ENCODE assay signal across 10 cellular contexts in genomic region chr7:73721237-73721848, GRCh38. TPM values are rescaled to one million over a fixed set of nuclear protein-coding genes. Genes with fewer than 3 reads are reported as not detected.
A peak's percentile ranks its signal among the peaks of the same experiment; 100 is the strongest.
DNase-seq lines count a peak whose midpoint lies in the region; ATAC-seq lines count a peak whose summit lies in the region.
"Had no signal": no experiment of that assay in that cellular context is flagged by ENCODE, and none has a peak within 500 bp of the region (broad histone marks: within the 10 kb centered on the region; RNA-seq: fewer than 3 reads in every experiment).

No MANE protein-coding gene starts in this region.

- no peak overlapping the region for H3K4me3 ChIP-seq in H7 (ENCODE audit: insufficient read depth, low read depth, low read length)
- H3K4me3 ChIP-seq: colonic mucosa had no signal

- no peaks in the 10 kb centered on the region for H3K36me3 ChIP-seq in H7 (replicated peaks; ENCODE audit: control insufficient read depth, insufficient read depth, low read length)
- H3K36me3 ChIP-seq: colonic mucosa had no signal

- H3K27me3 ChIP-seq in H7 (ENCODE audit: control insufficient read depth, insufficient read depth, low read length): peaks cover 16% of the 10 kb centered on the region
- H3K27me3 ChIP-seq: colonic mucosa had no signal

- intact Hi-C loops in head of caudate nucleus (cut with DNase I): no loop called here

- ATAC-seq in GM21360 (IDR thresholded peaks at IDR 0.05; ENCODE audit: unreplicated experiment): no peak

- DNase-seq in H7: peak; percentile 7
- peak; percentile 94 for DNase-seq in NCI-H69 (lab: John Stamatoyannopoulos, UW)
- peak in 35 of 42 donors; percentile 26 to 80 (median 59) for DNase-seq in head of caudate nucleus
- DNase-seq in putamen (ENCODE audit: low spot score): peak; percentile 47
- DNase-seq in NCI-H1930 (lab: John Stamatoyannopoulos, UW): no peak
- no peak for DNase-seq in KG1 (lab: John Stamatoyannopoulos, UW)
- DNase-seq in stimulated activated CD4-positive, alpha-beta T cell treated with anti-CD3 and anti-CD28 coated beads, Interleukin-2, amount 100 ng/mL, for 24 hours: no peak
- DNase-seq: colonic mucosa; stimulated activated CD4-positive, alpha-beta T cell treated with anti-CD3 and anti-CD28 coated beads, Interleukin-4, amount 100 ng/mL, for 1 hour had no signal

RNA-seq across cellular contexts. Expression of gene STX1A, which starts 1.9 kb away (rescaled TPM):
- total RNA-seq in H7 (2014; rRNA removed; shearing (Covaris generic)): 16.8 and 19.4 TPM in 2 replicates

RNA-seq across cellular contexts. Expression of gene ABHD11, which starts 17.3 kb away (rescaled TPM):
- total RNA-seq in H7 (2014; rRNA removed; shearing (Covaris generic)): 21.2 and 25.7 TPM in 2 replicates

RNA-seq across cellular contexts. Expression of gene BUD23, which starts 37.9 kb away (rescaled TPM):
- 39.3 and 48.0 TPM in 2 replicates for total RNA-seq in H7 (2014; rRNA removed; shearing (Covaris generic))

RNA-seq across cellular contexts. Expression of gene DNAJC30, which starts 38.1 kb away (rescaled TPM):
- 2.4 and 2.7 TPM in 2 replicates for total RNA-seq in H7 (2014; rRNA removed; shearing (Covaris generic))

RNA-seq across cellular contexts. Expression of gene CLDN3, which starts 48.7 kb away (rescaled TPM):
- 3.3 and 5.9 TPM in 2 replicates for total RNA-seq in H7 (2014; rRNA removed; shearing (Covaris generic))

Comparison
In these comparisons a context has a peak if more than half of its experiments do, and no peak if none do; other contexts are left out.
1. DNase-seq: peak in H7 (single experiment), NCI-H69 (single experiment), head of caudate nucleus (35 of 42) and putamen (single experiment); none in NCI-H1930 (0 of 2), KG1 (single experiment) and stimulated activated CD4-positive, alpha-beta T cell treated with anti-CD3 and anti-CD28 coated beads, Interleukin-2, amount 100 ng/mL, for 24 hours (0 of 2).